Comparison of ENCODE assay signal across 8 cellular contexts in the genomic region with DNA sequence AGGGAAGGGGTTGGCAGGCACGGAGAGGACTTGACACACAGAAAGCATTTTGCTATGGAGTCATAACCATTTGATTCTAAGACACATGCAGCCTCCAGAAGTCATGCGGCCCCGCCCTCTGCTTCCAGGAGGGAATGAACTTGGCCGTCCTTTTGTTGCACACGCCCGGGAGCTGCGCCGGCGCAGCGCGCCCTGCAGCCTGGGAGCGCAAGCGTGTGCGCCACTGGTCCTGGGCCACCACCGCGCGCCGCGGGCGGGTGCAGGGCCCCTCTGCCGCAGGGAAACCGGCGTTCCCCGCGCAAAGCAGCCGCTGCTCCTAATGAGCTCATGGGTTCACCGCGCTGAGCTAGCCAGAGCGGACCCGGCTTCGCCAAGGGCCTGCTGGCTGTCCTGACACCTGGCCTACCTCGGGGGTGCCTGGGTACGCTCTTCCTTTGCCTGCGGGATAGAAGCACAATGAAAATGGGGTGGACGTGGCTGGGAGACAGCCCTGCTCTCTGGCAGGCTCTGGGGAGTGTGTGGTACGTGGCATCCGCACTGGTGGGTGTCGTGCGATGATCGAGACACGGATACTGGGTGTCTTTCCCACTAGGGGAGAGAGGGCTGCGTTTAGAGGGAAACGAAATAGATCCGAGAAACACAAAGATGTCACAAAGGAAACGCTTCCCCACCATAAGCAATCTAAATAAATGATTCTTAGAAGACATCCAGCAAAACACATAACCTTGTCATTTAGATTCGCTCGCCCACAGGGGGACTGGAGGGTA. TPM values are rescaled to one million over a fixed set of nuclear protein-coding genes. Genes with fewer than 3 reads are reported as not detected.
DNase-seq lines count a peak whose midpoint lies in the region; ATAC-seq and TF ChIP-seq lines count a peak whose summit lies in the region.

No MANE protein-coding gene starts in this region.

- POLR2A ChIA-PET in CD8-positive, alpha-beta memory T cell (lab: Charles Lee), result no interaction called here

- no peak overlapping the region for H3K27ac ChIP-seq in CD8-positive, alpha-beta memory T cell (ENCODE audit: low read depth, low read length)
- peak overlapping the region; percentile 0; the same call in 1 of the 2 replicates for H3K27ac ChIP-seq in OCI-LY3 (ENCODE audit: low read length)
- peak overlapping the region in 4 of 5 donors; percentile 34 to 84 (median 78) for H3K27ac ChIP-seq in adrenal gland
- no peak overlapping the region for H3K27ac ChIP-seq in neuronal stem cell (replicated peaks; ENCODE audit: low read length)

- H3K79me1 ChIP-seq in neuronal stem cell (ENCODE audit: low read depth, low read length), result no peaks in the 10 kb centered on the region

- WGBS in adrenal gland, 4 donors, result 0 to 1% (median 1%) methylated on average over 19 to 47 of the region's 47 CpGs
- WGBS in neuronal stem cell (ENCODE audit: extremely low coverage in 2 of 2, insufficient read length in 2 of 2, insufficient replicate concordance in 1 of 2), 2 donors, result no CpG with 5 or more reads among the region's 47 CpGs

- no peak overlapping the region for H3K4ac ChIP-seq in neuronal stem cell (ENCODE audit: low read length)

- no peak overlapping the region for H2BK12ac ChIP-seq in neuronal stem cell (ENCODE audit: low read length)

- peak overlapping the region; percentile 65 for H3K4me3 ChIP-seq in CD8-positive, alpha-beta memory T cell (ENCODE audit: low read length)
- H3K4me3 ChIP-seq in OCI-LY3 (ENCODE audit: low read length) (peak overlapping the region; percentile 79), adrenal gland (peak overlapping the region in 2 of 4 donors; percentile 69 to 75), neuronal stem cell (ENCODE audit: low read length in 2 of 2) (peak overlapping the region; percentile 49 to 80)

- H3K9me3 ChIP-seq in CD8-positive, alpha-beta memory T cell (ENCODE audit: low read length), result no peaks in the 10 kb centered on the region
- no peaks in the 10 kb centered on the region for H3K9me3 ChIP-seq in OCI-LY3 (ENCODE audit: insufficient read depth, low read length)
- H3K9me3 ChIP-seq in adrenal gland (replicated peaks in 1 of 3), result no peaks in the 10 kb centered on the region
- H3K9me3 ChIP-seq in neuronal stem cell (replicated peaks in 1 of 2; ENCODE audit: control insufficient read depth in 2 of 2, insufficient read depth in 1 of 2, low read depth in 1 of 2, low read length in 2 of 2), result peaks cover 0 to 2% of the 10 kb centered on the region in 2 donors

- H4K20me1 ChIP-seq in OCI-LY3 (ENCODE audit: insufficient read depth, low read length), result no peaks in the 10 kb centered on the region

- H4K91ac ChIP-seq in neuronal stem cell (ENCODE audit: low read depth, low read length, poor library complexity), result no peak overlapping the region

- CTCF ChIA-PET in CD8-positive, alpha-beta memory T cell (lab: Charles Lee), result interaction anchor here (0.7 to 1.5 kb wide), 6 partner anchors 9 to 238 kb away, joined by 3 to 11 read pairs (median 4); no protein-coding TSS in a partner anchor

- H3K14ac ChIP-seq in neuronal stem cell (ENCODE audit: low read length), result no peak overlapping the region

- no peak overlapping the region for H4K8ac ChIP-seq in neuronal stem cell (ENCODE audit: low read depth, low read length)

- no peaks in the 10 kb centered on the region for H3K36me3 ChIP-seq in CD8-positive, alpha-beta memory T cell (ENCODE audit: insufficient read depth, low read length)
- H3K36me3 ChIP-seq in OCI-LY3 (replicated peaks; ENCODE audit: low read depth, low read length), result no peaks in the 10 kb centered on the region
- no peaks in the 10 kb centered on the region for H3K36me3 ChIP-seq in adrenal gland (replicated peaks in 1 of 2)
- no peaks in the 10 kb centered on the region for H3K36me3 ChIP-seq in neuronal stem cell (replicated peaks in 1 of 2; ENCODE audit: control insufficient read depth in 2 of 2, insufficient read depth in 2 of 2, low read length in 2 of 2)

- H3K4me2 ChIP-seq in OCI-LY3 (ENCODE audit: low read length) (peak overlapping the region; percentile 76), neuronal stem cell (ENCODE audit: insufficient read depth, low read length, poor library complexity, severe bottlenecking) (peak overlapping the region; percentile 85)

- peak overlapping the region; percentile 75 to 94 (median 90) for H3K4me3 Mint-ChIP-seq in CD8-positive, alpha-beta memory T cell
- peak overlapping the region; percentile 97 for H3K4me3 Mint-ChIP-seq in HFFc6

- H3K4me1 ChIP-seq in CD8-positive, alpha-beta memory T cell (ENCODE audit: insufficient read depth, low read length), result peaks cover 5% of the 10 kb centered on the region
- H3K4me1 ChIP-seq in OCI-LY3 (ENCODE audit: low read length) (peaks cover 15% of the 10 kb centered on the region), adrenal gland (replicated peaks in 1 of 2) (peaks cover 4 to 9% of the 10 kb centered on the region in 2 donors), neuronal stem cell (ENCODE audit: control insufficient read depth in 2 of 2, insufficient read depth in 1 of 2, low read depth in 1 of 2, low read length in 2 of 2) (peaks cover 10 to 16% of the 10 kb centered on the region in 2 donors)

- H3K4me1 Mint-ChIP-seq in CD8-positive, alpha-beta memory T cell, result peaks cover 11 to 19% (median 12%) of the 10 kb centered on the region in 3 donors
- H3K4me1 Mint-ChIP-seq in HFFc6 (ENCODE audit: low read depth), result peaks cover 37% of the 10 kb centered on the region

- H2BK15ac ChIP-seq in neuronal stem cell (ENCODE audit: low read length), result no peak overlapping the region

- no peak overlapping the region for H3K27ac Mint-ChIP-seq in CD8-positive, alpha-beta memory T cell
- peak overlapping the region; percentile 77 for H3K27ac Mint-ChIP-seq in HFFc6

- peaks cover 0 to 2% (median 0%) of the 10 kb centered on the region in 3 donors for H3K36me3 Mint-ChIP-seq in CD8-positive, alpha-beta memory T cell
- H3K36me3 Mint-ChIP-seq in HFFc6 (ENCODE audit: low read depth), result no peaks in the 10 kb centered on the region

- peak in 2 of 5 donors; percentile 2 to 9 for DNase-seq in CD8-positive, alpha-beta memory T cell
- DNase-seq in HFFc6 (peak; percentile 76), adrenal gland (peak; percentile 83 to 92 (median 88)), Right ventricle myocardium superior (peak; percentile 88), neuronal stem cell (ENCODE audit: low spot score) (peak; percentile 31)

- no peak overlapping the region for H2BK5ac ChIP-seq in neuronal stem cell (ENCODE audit: low read length)

- H2AK5ac ChIP-seq in neuronal stem cell (ENCODE audit: low read depth, low read length), result no peak overlapping the region

- H3K9ac ChIP-seq in OCI-LY3 (ENCODE audit: low read length), result peak overlapping the region; percentile 64
- H3K9ac ChIP-seq in neuronal stem cell (ENCODE audit: low read depth, low read length, poor library complexity), result peak overlapping the region; percentile 77

- H3K27me3 Mint-ChIP-seq in CD8-positive, alpha-beta memory T cell, result peaks cover 28 to 60% of the 10 kb centered on the region in 2 donors
- H3K27me3 Mint-ChIP-seq in HFFc6 (ENCODE audit: insufficient read depth), result peaks cover 3% of the 10 kb centered on the region; the same call in 1 of the 2 replicates

- H2AFZ ChIP-seq in OCI-LY3 (ENCODE audit: low read depth, low read length) (peak overlapping the region; percentile 61), neuronal stem cell (ENCODE audit: low read length) (peak overlapping the region; percentile 92)

- peak in 1 of 2 donors; percentile 86 for TF ChIP-seq POLR2A in adrenal gland (IDR thresholded peaks at IDR 0.05)

- ATAC-seq in Right ventricle myocardium superior (ENCODE audit: poor library complexity) (peak; percentile 96), GM21723 (IDR thresholded peaks at IDR 0.05; ENCODE audit: unreplicated experiment) (no peak), HG03095 (IDR thresholded peaks at IDR 0.05; ENCODE audit: unreplicated experiment) (no peak)

- TF ChIP-seq CTCF in HFFc6 (IDR thresholded peaks at IDR 0.05) (no peak; the same call in 1 of the 2 replicates), OCI-LY3 (IDR thresholded peaks at IDR 0.05; ENCODE audit: low read depth, low read length) (no peak), adrenal gland (IDR thresholded peaks at IDR 0.05) (peak in 2 of 6 experiments; percentile 6 to 14)

- H3K9me3 Mint-ChIP-seq in CD8-positive, alpha-beta memory T cell, result no peaks in the 10 kb centered on the region
- H3K9me3 Mint-ChIP-seq in HFFc6, result no peaks in the 10 kb centered on the region

- intact Hi-C loops in adrenal gland (cut with DNase I) (loop anchor here (5.0 to 10.0 kb wide), 3 partner anchors 109 to 189 kb away; no protein-coding TSS in a partner anchor), Right ventricle myocardium superior (cut with DNase I) (loop anchor here (2.0 to 5.0 kb wide), 3 partner anchors 111 to 193 kb away; no protein-coding TSS in a partner anchor)

- H3K27me3 ChIP-seq in CD8-positive, alpha-beta memory T cell (ENCODE audit: insufficient read depth, low read length, poor library complexity, severe bottlenecking), result peaks cover 13% of the 10 kb centered on the region
- H3K27me3 ChIP-seq in OCI-LY3 (ENCODE audit: low read depth, low read length), result peaks cover 23% of the 10 kb centered on the region
- no peaks in the 10 kb centered on the region for H3K27me3 ChIP-seq in adrenal gland
- H3K27me3 ChIP-seq in neuronal stem cell (ENCODE audit: control insufficient read depth in 3 of 3, insufficient read depth in 3 of 3, low read depth in 1 of 3, low read length in 3 of 3), result peaks cover 10 to 57% (median 34%) of the 10 kb centered on the region in 3 experiments

- H2BK120ac ChIP-seq in neuronal stem cell (ENCODE audit: low read depth, low read length), result no peak overlapping the region

- H3K23ac ChIP-seq in neuronal stem cell (ENCODE audit: low read depth, low read length, poor library complexity), result peak overlapping the region; percentile 8

- H3K79me2 ChIP-seq in OCI-LY3 (ENCODE audit: low read length), result no peaks in the 10 kb centered on the region

- no peak overlapping the region for H3K18ac ChIP-seq in neuronal stem cell (ENCODE audit: low read length)

RNA-seq across cellular contexts. Expression of gene MICAL3, which starts 0.7 kb away (rescaled TPM):
- total RNA-seq in CD8-positive, alpha-beta memory T cell, result 10 to 100 TPM; 51.7 to 51.9 TPM
- 1.7 TPM for polyA plus RNA-seq in CD8-positive, alpha-beta memory T cell
- total RNA-seq in HFFc6 (2021; fragmentation: NEBNext Ultra II Directional; extraction: Animal tissue kit (Norgen Biotek cat#: 25700)), result 10 to 100 TPM; 38.6 to 44.1 (median 39.7) TPM
- total RNA-seq in adrenal gland (10 to 100 TPM; 26.4 to 82.6 (median 43.8) TPM), Right ventricle myocardium superior (78.9 TPM)
- 10 to 100 TPM; 10.9 to 36.0 (median 17.1) TPM for polyA plus RNA-seq in adrenal gland
- polyA plus RNA-seq in neuronal stem cell (2013, experiment 1 of 2), result 9.6 TPM
- 9.0 TPM for polyA plus RNA-seq in neuronal stem cell (2013, experiment 2 of 2)

RNA-seq across cellular contexts. Expression of gene PEX26, which starts 54.1 kb away (rescaled TPM):
- 10 to 100 TPM; 56.7 to 59.3 TPM for total RNA-seq in CD8-positive, alpha-beta memory T cell
- 6.0 TPM for polyA plus RNA-seq in CD8-positive, alpha-beta memory T cell
- 10 to 100 TPM; 38.9 to 49.8 (median 43.5) TPM for total RNA-seq in HFFc6 (2021; fragmentation: NEBNext Ultra II Directional; extraction: Animal tissue kit (Norgen Biotek cat#: 25700))
- 10 to 100 TPM; 16.7 to 57.8 (median 41.0) TPM for total RNA-seq in adrenal gland
- 10 to 100 TPM in 2 of 3 donors, 1 to 10 TPM in 1; 8.4 to 23.9 (median 15.8) TPM for polyA plus RNA-seq in adrenal gland
- 20.3 TPM for total RNA-seq in Right ventricle myocardium superior
- 19.9 TPM for polyA plus RNA-seq in neuronal stem cell (2013, experiment 1 of 2)
- 21.0 TPM for polyA plus RNA-seq in neuronal stem cell (2013, experiment 2 of 2)

Comparison
In these comparisons a context has a peak if more than half of its experiments do, and no peak if none do; other contexts are left out.
1. H3K27ac ChIP-seq: peak in OCI-LY3 (single experiment) and adrenal gland (4 of 5); none in CD8-positive, alpha-beta memory T cell (single experiment) and neuronal stem cell (single experiment).